Comparison of ENCODE assay signal across 15 cellular contexts in genomic region chr17:37039269-37039668, GRCh38.
"Had no signal": no experiment of that assay in that cellular context is flagged by ENCODE, and none has a peak within 500 bp of the region (broad histone marks: within the 10 kb centered on the region; RNA-seq: fewer than 3 reads in every experiment).

No MANE protein-coding gene starts in this region.

- H3K4me1 ChIP-seq: ascending aorta, foreskin keratinocyte, psoas muscle, sigmoid colon had no signal

- H3K27ac ChIP-seq: ascending aorta, foreskin keratinocyte, heart left ventricle, psoas muscle, sigmoid colon had no signal

- H3K4me3 ChIP-seq: ascending aorta, heart left ventricle, mucosa of descending colon, psoas muscle, sigmoid colon had no signal

- DNase-seq: activated CD4-positive, alpha-beta T cell treated with anti-CD3 and anti-CD28 coated beads for 4 hours; activated CD8-positive, alpha-beta memory T cell treated with anti-CD3 and anti-CD28 coated beads, Interleukin-2, amount 50 U/mL, for 4 hours; activated CD8-positive, alpha-beta T cell treated with anti-CD3 and anti-CD28 coated beads for 36 hours; activated naive CD4-positive, alpha-beta T cell treated with Interleukin-2 at 50 U/mL for 16 hours; activated naive CD8-positive, alpha-beta T cell treated with anti-CD3 and anti-CD28 coated beads, Interleukin-2, amount 50 U/mL, for 24 hours; heart left ventricle; left colon; mucosa of descending colon; psoas muscle; sigmoid colon; stimulated activated naive CD8-positive, alpha-beta T cell treated with anti-CD3 and anti-CD28 coated beads, Interleukin-15, Interleukin-2, amounts not matched to agents 100 U/mL and 50 U/mL, for 24 hours; T1000 had no signal

- ATAC-seq: activated CD8-positive, alpha-beta T cell treated with anti-CD3 and anti-CD28 coated beads for 36 hours; activated naive CD8-positive, alpha-beta T cell treated with anti-CD3 and anti-CD28 coated beads, Interleukin-2, amount 50 U/mL, for 24 hours; foreskin keratinocyte; heart left ventricle; left colon; mucosa of descending colon; natural killer cell treated with Interleukin-12 subunit alpha and Interleukin-12 subunit beta and Interleukin-15 and Interleukin-18, amount 100 ng/mL, for 72 hours; psoas muscle; stimulated activated naive CD8-positive, alpha-beta T cell treated with anti-CD3 and anti-CD28 coated beads, Interleukin-15, Interleukin-2, amounts not matched to agents 100 U/mL and 50 U/mL, for 24 hours had no signal

- H3K9me3 ChIP-seq: ascending aorta, heart left ventricle, mucosa of descending colon, psoas muscle, sigmoid colon had no signal

- H3K36me3 ChIP-seq: ascending aorta had no signal

- H3K27me3 ChIP-seq: ascending aorta, foreskin keratinocyte, heart left ventricle, sigmoid colon had no signal
